In genomic region chr6:4322846-4323309, GRCh38 we compare ENCODE assay signal across 16 cellular contexts.
A peak's percentile ranks its signal among the peaks of the same experiment; 100 is the strongest.
DNase-seq lines count a peak whose midpoint lies in the region; ATAC-seq and TF ChIP-seq lines count a peak whose summit lies in the region.
"Had no signal": no experiment of that assay in that cellular context is flagged by ENCODE, and none has a peak within 500 bp of the region (broad histone marks: within the 10 kb centered on the region; RNA-seq: fewer than 3 reads in every experiment).

No MANE protein-coding gene starts in this region.

- no peak for ATAC-seq in HG03045 (IDR thresholded peaks at IDR 0.05; ENCODE audit: unreplicated experiment)

- CTCF ChIA-PET in activated CD4-positive, alpha-beta memory T cell treated with anti-CD3 and anti-CD28 coated beads, Interleukin-2, amount 10 ng/mL, durations not matched to agents 7 days and 5 days (lab: Charles Lee) = no interaction called here

- H3K27ac Mint-ChIP-seq in nephron (peak overlapping the region in 2 of 3 experiments; percentile 35 to 54), osteocyte (ENCODE audit: unreplicated experiment) (no peak overlapping the region)
- no peak overlapping the region for H3K27ac Mint-ChIP-seq in activated CD4-positive, alpha-beta memory T cell treated with anti-CD3 and anti-CD28 coated beads, Interleukin-2, amount 10 ng/mL, durations not matched to agents 7 days and 5 days

- DNase-seq in Caki2 (ENCODE audit: low read depth) (peak; percentile 6), NCI-H226 (peak; percentile 66), epithelial cell of esophagus (ENCODE audit: low read depth) (peak; percentile 93), NCI-H446 (lab: John Stamatoyannopoulos, UW) (no peak), osteocyte (ENCODE audit: extremely low spot score, unreplicated experiment) (no peak)
- no peak for DNase-seq in activated CD4-positive, alpha-beta memory T cell treated with anti-CD3 and anti-CD28 coated beads, Interleukin-2, amount 10 ng/mL, durations not matched to agents 7 days and 5 days
- DNase-seq: activated naive CD4-positive, alpha-beta T cell treated with Interleukin-2 at 50 U/mL for 16 hours; DMS79 treated with DMSO at 0.1 percent for 48 hours; esophagus squamous epithelium; Karpas-422; NCI-H2081; NCI-H774; upper lobe of left lung had no signal

- POLR2A ChIA-PET in activated CD4-positive, alpha-beta memory T cell treated with anti-CD3 and anti-CD28 coated beads, Interleukin-2, amount 10 ng/mL, durations not matched to agents 7 days and 5 days (lab: Charles Lee) = no interaction called here

- H3K4me3 ChIP-seq in epithelial cell of esophagus (ENCODE audit: low read length) = no peak overlapping the region
- H3K4me3 ChIP-seq: esophagus squamous epithelium, SJSA1, upper lobe of left lung had no signal

- H3K27me3 Mint-ChIP-seq in nephron (ENCODE audit: low read depth) (no peaks in the 10 kb centered on the region), osteocyte (ENCODE audit: unreplicated experiment) (no peaks in the 10 kb centered on the region)
- peaks cover 11% of the 10 kb centered on the region for H3K27me3 Mint-ChIP-seq in activated CD4-positive, alpha-beta memory T cell treated with anti-CD3 and anti-CD28 coated beads, Interleukin-2, amount 10 ng/mL, durations not matched to agents 7 days and 5 days

- H3K4me1 Mint-ChIP-seq in nephron = peaks cover 51% of the 10 kb centered on the region
- H3K4me1 Mint-ChIP-seq in activated CD4-positive, alpha-beta memory T cell treated with anti-CD3 and anti-CD28 coated beads, Interleukin-2, amount 10 ng/mL, durations not matched to agents 7 days and 5 days = no peaks in the 10 kb centered on the region
- peaks cover 66% of the 10 kb centered on the region for H3K4me1 Mint-ChIP-seq in osteocyte (ENCODE audit: unreplicated experiment)

- TF ChIP-seq CTCF in epithelial cell of esophagus (IDR thresholded peaks at IDR 0.05; ENCODE audit: insufficient read depth, low read depth, low read length, missing control alignments) (no peak), nephron (IDR thresholded peaks at IDR 0.05; ENCODE audit: unreplicated experiment in 3 of 3) (no peak), osteocyte (IDR thresholded peaks at IDR 0.05) (no peak)

- H3K9me3 Mint-ChIP-seq in nephron (peaks cover 5% of the 10 kb centered on the region), osteocyte (ENCODE audit: unreplicated experiment) (no peaks in the 10 kb centered on the region)
- H3K9me3 Mint-ChIP-seq in activated CD4-positive, alpha-beta memory T cell treated with anti-CD3 and anti-CD28 coated beads, Interleukin-2, amount 10 ng/mL, durations not matched to agents 7 days and 5 days = no peaks in the 10 kb centered on the region

- H3K36me3 Mint-ChIP-seq in nephron (ENCODE audit: low read depth) (no peaks in the 10 kb centered on the region), osteocyte (ENCODE audit: unreplicated experiment) (no peaks in the 10 kb centered on the region)
- H3K36me3 Mint-ChIP-seq in activated CD4-positive, alpha-beta memory T cell treated with anti-CD3 and anti-CD28 coated beads, Interleukin-2, amount 10 ng/mL, durations not matched to agents 7 days and 5 days (ENCODE audit: low read depth) = no peaks in the 10 kb centered on the region

- in situ Hi-C loops in Caki2 (cut with HindIII; ENCODE audit: low pct_unique_long_range_greater_than_20kb, low sequenced_read_pairs) = no loop called here

- peak overlapping the region in 2 of 3 experiments; percentile 1 to 5 for H3K4me3 Mint-ChIP-seq in nephron
- no peak overlapping the region for H3K4me3 Mint-ChIP-seq in activated CD4-positive, alpha-beta memory T cell treated with anti-CD3 and anti-CD28 coated beads, Interleukin-2, amount 10 ng/mL, durations not matched to agents 7 days and 5 days
- H3K4me3 Mint-ChIP-seq in osteocyte (ENCODE audit: unreplicated experiment) = no peak overlapping the region

Comparison
In these comparisons a context has a peak if more than half of its experiments do, and no peak if none do; other contexts are left out.
1. DNase-seq: peak in Caki2 (single experiment), NCI-H226 (single experiment) and epithelial cell of esophagus (single experiment); none in NCI-H446 (0 of 2), activated CD4-positive, alpha-beta memory T cell treated with anti-CD3 and anti-CD28 coated beads, Interleukin-2, amount 10 ng/mL, durations not matched to agents 7 days and 5 days (single experiment) and osteocyte (single experiment).
2. H3K27ac Mint-ChIP-seq: peak in nephron (2 of 3); none in activated CD4-positive, alpha-beta memory T cell treated with anti-CD3 and anti-CD28 coated beads, Interleukin-2, amount 10 ng/mL, durations not matched to agents 7 days and 5 days (single experiment) and osteocyte (single experiment).
3. H3K4me3 Mint-ChIP-seq: peak in nephron (2 of 3); none in activated CD4-positive, alpha-beta memory T cell treated with anti-CD3 and anti-CD28 coated beads, Interleukin-2, amount 10 ng/mL, durations not matched to agents 7 days and 5 days (single experiment) and osteocyte (single experiment).